29 cellular contexts compared by ENCODE assay signal in the genomic region with DNA sequence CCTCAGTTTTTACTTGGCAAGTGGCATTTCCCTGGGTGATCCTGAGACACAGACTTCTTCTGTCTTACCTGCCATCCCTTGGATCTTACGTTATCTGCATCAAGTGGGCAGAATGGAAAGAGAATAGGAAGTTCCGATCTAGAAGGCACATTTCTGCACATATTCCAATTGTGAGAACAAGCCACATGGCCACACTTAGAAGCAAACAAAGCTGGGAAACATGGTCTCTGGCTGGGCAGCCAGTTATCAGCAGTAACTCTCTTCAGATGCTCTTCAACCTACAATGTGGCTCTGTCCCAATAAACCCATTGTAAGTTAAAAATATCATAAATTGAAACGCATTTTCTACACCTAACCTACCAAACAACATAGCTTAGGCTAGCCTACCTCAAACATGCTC.
DNase-seq lines count a peak whose midpoint lies in the region; ATAC-seq lines count a peak whose summit lies in the region.
"Had no signal": no experiment of that assay in that cellular context is flagged by ENCODE, and none has a peak within 500 bp of the region (broad histone marks: within the 10 kb centered on the region; RNA-seq: fewer than 3 reads in every experiment).

No MANE protein-coding gene starts in this region.

- H4K5ac ChIP-seq in mesendoderm (ENCODE audit: low read length): no peak overlapping the region

- no peaks in the 10 kb centered on the region for H3K79me1 ChIP-seq in mesendoderm (ENCODE audit: low read length)

- no peak overlapping the region for H3K23ac ChIP-seq in mesendoderm (ENCODE audit: low read length)

- no peaks in the 10 kb centered on the region for H3K79me2 ChIP-seq in mesendoderm (ENCODE audit: control insufficient read depth, insufficient read depth, low read length)

- no peak for ATAC-seq in stimulated activated naive CD8-positive, alpha-beta T cell treated with anti-CD3 and anti-CD28 coated beads, Interleukin-15, Interleukin-2, amounts not matched to agents 100 U/mL and 50 U/mL, for 24 hours
- ATAC-seq: activated T-helper 17 cell treated with anti-CD3 and anti-CD28 coated beads, Interleukin-2, amount 50 U/mL, for 72 hours; body of pancreas; GM23338; left ventricle myocardium superior had no signal

- H4K8ac ChIP-seq in mesendoderm (ENCODE audit: low read depth, low read length): no peak overlapping the region

- no peak overlapping the region for H3K4me2 ChIP-seq in mesendoderm (ENCODE audit: low read length)
- H3K4me2 ChIP-seq: GM23338 had no signal

- no peak overlapping the region for H2BK5ac ChIP-seq in mesendoderm (ENCODE audit: low read length)

- H3K56ac ChIP-seq in mesendoderm (ENCODE audit: low read length): no peak overlapping the region

- no CpG with 5 or more reads among the region's 3 CpGs for WGBS in mesendoderm (ENCODE audit: extremely low coverage, insufficient coverage, low lambda C conversion rate)

- H3K4me3 Mint-ChIP-seq in stimulated activated naive CD8-positive, alpha-beta T cell treated with anti-CD3 and anti-CD28 coated beads, Interleukin-15, Interleukin-2, amounts not matched to agents 100 ng/mL and 50 ng/mL, for 24 hours: no peak overlapping the region
- H3K4me3 Mint-ChIP-seq: activated T-helper 17 cell treated with anti-CD3 and anti-CD28 coated beads, Interleukin-2, amount 50 U/mL, for 72 hours; GM23338; nephron; T-helper 2 cell treated with Interferon-gamma antibody and Interleukin-4, amounts not matched to agents 5 μg/mL and 100 μg/mL, for 36 hours had no signal

- no peak overlapping the region for H2BK15ac ChIP-seq in mesendoderm (replicated peaks; ENCODE audit: low read depth)

- peaks cover 85% of the 10 kb centered on the region for H3K4me1 Mint-ChIP-seq in stimulated activated naive CD8-positive, alpha-beta T cell treated with anti-CD3 and anti-CD28 coated beads, Interleukin-15, Interleukin-2, amounts not matched to agents 100 ng/mL and 50 ng/mL, for 24 hours (ENCODE audit: low read depth)

- H3K9ac ChIP-seq in mesendoderm (ENCODE audit: low read length): no peak overlapping the region

- peak; percentile 51 for DNase-seq in DMS79 treated with DMSO at 0.1 percent for 48 hours (lab: John Stamatoyannopoulos, UW)
- no peak for DNase-seq in DMS79 (lab: John Stamatoyannopoulos, UW)
- no peak for DNase-seq in stimulated activated naive CD8-positive, alpha-beta T cell treated with anti-CD3 and anti-CD28 coated beads, Interleukin-15, Interleukin-2, amounts not matched to agents 100 U/mL and 50 U/mL, for 24 hours
- DNase-seq in mesendoderm: no peak
- DNase-seq in retina: no peak
- no peak for DNase-seq in amniotic stem cell (lab: John Stamatoyannopoulos, UW)
- no peak for DNase-seq in stimulated activated CD4-positive, alpha-beta T cell treated with anti-CD3 and anti-CD28 coated beads, Interleukin-12 subunit alpha, Interleukin-12 subunit beta, amount 100 ng/mL, for 4 hours
- DNase-seq: activated CD4-positive, alpha-beta T cell treated with anti-CD3 and anti-CD28 coated beads for 48 hours; cerebellar nuclear complex; EL; Kasumi-1; left ventricle myocardium superior; MV-4-11; NCI-H1436 treated with DMSO at 0.1 percent for 48 hours; NCI-H524 treated with DMSO at 0.1 percent for 48 hours; NK-92 treated with Interleukin-12 subunit alpha and Interleukin-12 subunit beta, amount 100 ng/mL, for 24 hours; pancreas; SHP77; stimulated activated CD4-positive, alpha-beta T cell treated with anti-CD3 and anti-CD28 coated beads, Interleukin-4, amount 100 ng/mL, for 1 hour had no signal

- H3K4me3 ChIP-seq in mesendoderm (ENCODE audit: low read length): no peak overlapping the region
- H3K4me3 ChIP-seq: body of pancreas, GM23338, pancreas, right atrium auricular region had no signal

- H3K27me3 ChIP-seq in mesendoderm (ENCODE audit: insufficient read depth, low read length, poor library complexity): no peaks in the 10 kb centered on the region
- H3K27me3 ChIP-seq: body of pancreas, pancreas, right atrium auricular region had no signal

- peak overlapping the region; percentile 94 for H3K27ac Mint-ChIP-seq in stimulated activated naive CD8-positive, alpha-beta T cell treated with anti-CD3 and anti-CD28 coated beads, Interleukin-15, Interleukin-2, amounts not matched to agents 100 ng/mL and 50 ng/mL, for 24 hours
- H3K27ac Mint-ChIP-seq: activated T-helper 17 cell treated with anti-CD3 and anti-CD28 coated beads, Interleukin-2, amount 50 U/mL, for 72 hours; GM23338; T-helper 2 cell treated with Interferon-gamma antibody and Interleukin-4, amounts not matched to agents 5 μg/mL and 100 μg/mL, for 36 hours had no signal

- H3K27me3 Mint-ChIP-seq in stimulated activated naive CD8-positive, alpha-beta T cell treated with anti-CD3 and anti-CD28 coated beads, Interleukin-15, Interleukin-2, amounts not matched to agents 100 ng/mL and 50 ng/mL, for 24 hours: no peaks in the 10 kb centered on the region
- H3K27me3 Mint-ChIP-seq: activated T-helper 17 cell treated with anti-CD3 and anti-CD28 coated beads, Interleukin-2, amount 50 U/mL, for 72 hours had no signal

- H2AK5ac ChIP-seq in mesendoderm (ENCODE audit: low read length): no peak overlapping the region

- H3K27ac ChIP-seq in mesendoderm (ENCODE audit: low read depth, low read length): no peak overlapping the region
- H3K27ac ChIP-seq: 22Rv1, body of pancreas, C4-2B, HL-60, pancreas, right atrium auricular region had no signal

- peaks cover 12% of the 10 kb centered on the region for H3K9me3 Mint-ChIP-seq in stimulated activated naive CD8-positive, alpha-beta T cell treated with anti-CD3 and anti-CD28 coated beads, Interleukin-15, Interleukin-2, amounts not matched to agents 100 ng/mL and 50 ng/mL, for 24 hours
- H3K9me3 Mint-ChIP-seq: activated T-helper 17 cell treated with anti-CD3 and anti-CD28 coated beads, Interleukin-2, amount 50 U/mL, for 72 hours; nephron had no signal

- H3K36me3 Mint-ChIP-seq in stimulated activated naive CD8-positive, alpha-beta T cell treated with anti-CD3 and anti-CD28 coated beads, Interleukin-15, Interleukin-2, amounts not matched to agents 100 ng/mL and 50 ng/mL, for 24 hours (ENCODE audit: low read depth): peaks cover 3% of the 10 kb centered on the region

- no peak overlapping the region for H3K4ac ChIP-seq in mesendoderm (ENCODE audit: low read depth, low read length)

- no peak overlapping the region for H2BK120ac ChIP-seq in mesendoderm (ENCODE audit: low read depth, low read length)

- no peaks in the 10 kb centered on the region for H3K36me3 ChIP-seq in mesendoderm (ENCODE audit: control insufficient read depth, insufficient read depth, low read length)
- H3K36me3 ChIP-seq: pancreas, right atrium auricular region had no signal

- peak overlapping the region; percentile 72 for H3K18ac ChIP-seq in mesendoderm (ENCODE audit: low read length)

- peaks cover 6% of the 10 kb centered on the region for H3K4me1 ChIP-seq in mesendoderm (ENCODE audit: control insufficient read depth, low read depth, low read length)
- H3K4me1 ChIP-seq: pancreas, right atrium auricular region had no signal
